ENCODE assay signal across 19 cellular contexts in genomic region chr3:142563491-142563997, GRCh38. TPM values are rescaled to one million over a fixed set of nuclear protein-coding genes. Genes with fewer than 3 reads are reported as not detected.
DNase-seq lines count a peak whose midpoint lies in the region; ATAC-seq lines count a peak whose summit lies in the region.
"Had no signal": no experiment of that assay in that cellular context is flagged by ENCODE, and none has a peak within 500 bp of the region (broad histone marks: within the 10 kb centered on the region; RNA-seq: fewer than 3 reads in every experiment).

No MANE protein-coding gene starts in this region.

- no peaks in the 10 kb centered on the region for H3K27me3 Mint-ChIP-seq in activated naive CD8-positive, alpha-beta T cell treated with anti-CD3 and anti-CD28 coated beads for 36 hours
- no peaks in the 10 kb centered on the region for H3K27me3 Mint-ChIP-seq in activated naive CD8-positive, alpha-beta T cell treated with anti-CD3 and anti-CD28 coated beads, Interleukin-2, amount 50 U/mL, for 24 hours
- no peaks in the 10 kb centered on the region for H3K27me3 Mint-ChIP-seq in activated CD8-positive, alpha-beta T cell treated with anti-CD3 and anti-CD28 coated beads, Interleukin-2, amount 10 ng/mL, durations not matched to agents 7 days and 5 days (ENCODE audit: low read depth)
- H3K27me3 Mint-ChIP-seq: IgD-negative memory B cell had no signal

- H2BK5ac ChIP-seq in mesenchymal stem cell (ENCODE audit: low read depth, low read length, poor library complexity, severe bottlenecking), result no peak overlapping the region

- peak overlapping the region; percentile 13 for H3K27ac ChIP-seq in mesenchymal stem cell (ENCODE audit: low read length, poor library complexity, severe bottlenecking)

- peaks cover 16% of the 10 kb centered on the region for H3K79me1 ChIP-seq in mesenchymal stem cell (replicated peaks; ENCODE audit: low read length, poor library complexity, severe bottlenecking)

- H3K18ac ChIP-seq in mesenchymal stem cell (ENCODE audit: low read depth in 1 of 2, low read length in 2 of 2), result no peak overlapping the region

- peaks cover 3 to 68% of the 10 kb centered on the region in 2 experiments for H3K36me3 ChIP-seq in mesenchymal stem cell (ENCODE audit: control insufficient read depth in 1 of 2, insufficient read depth in 2 of 2, low read depth in 1 of 2, low read length in 2 of 2)

- H4K91ac ChIP-seq in mesenchymal stem cell (ENCODE audit: low read length), result no peak overlapping the region

- H3K4me1 Mint-ChIP-seq in activated naive CD8-positive, alpha-beta T cell treated with anti-CD3 and anti-CD28 coated beads for 36 hours, result peaks cover 10% of the 10 kb centered on the region
- H3K4me1 Mint-ChIP-seq in activated naive CD8-positive, alpha-beta T cell treated with anti-CD3 and anti-CD28 coated beads, Interleukin-2, amount 50 U/mL, for 24 hours, result peaks cover 5% of the 10 kb centered on the region
- H3K4me1 Mint-ChIP-seq in activated CD8-positive, alpha-beta T cell treated with anti-CD3 and anti-CD28 coated beads, Interleukin-2, amount 10 ng/mL, durations not matched to agents 7 days and 5 days (ENCODE audit: low read depth), result peaks cover 2% of the 10 kb centered on the region
- H3K4me1 Mint-ChIP-seq: CD14-positive monocyte had no signal

- H3K9me3 Mint-ChIP-seq in activated naive CD8-positive, alpha-beta T cell treated with anti-CD3 and anti-CD28 coated beads for 36 hours, result no peaks in the 10 kb centered on the region
- no peaks in the 10 kb centered on the region for H3K9me3 Mint-ChIP-seq in activated naive CD8-positive, alpha-beta T cell treated with anti-CD3 and anti-CD28 coated beads, Interleukin-2, amount 50 U/mL, for 24 hours
- H3K9me3 Mint-ChIP-seq in activated CD8-positive, alpha-beta T cell treated with anti-CD3 and anti-CD28 coated beads, Interleukin-2, amount 10 ng/mL, durations not matched to agents 7 days and 5 days (ENCODE audit: insufficient read depth), result no peaks in the 10 kb centered on the region
- H3K9me3 Mint-ChIP-seq: H9, IgD-negative memory B cell had no signal

- no peak overlapping the region for H3K4ac ChIP-seq in mesenchymal stem cell (ENCODE audit: low read depth in 1 of 2, low read length in 2 of 2)

- H2AFZ ChIP-seq in mesenchymal stem cell (ENCODE audit: low read depth, low read length), result no peak overlapping the region

- 100% methylated on average over 2 of the region's 4 CpGs for WGBS in mesenchymal stem cell

- no peak overlapping the region for H2BK12ac ChIP-seq in mesenchymal stem cell (ENCODE audit: low read length in 2 of 2)

- H3K4me2 ChIP-seq in mesenchymal stem cell (ENCODE audit: low read length, poor library complexity, severe bottlenecking), result no peak overlapping the region

- peaks cover 2% of the 10 kb centered on the region for H3K4me1 ChIP-seq in mesenchymal stem cell (ENCODE audit: control insufficient read depth, insufficient read depth, low read depth, low read length)

- CTCF ChIA-PET in activated CD8-positive, alpha-beta T cell treated with anti-CD3 and anti-CD28 coated beads, Interleukin-2, amount 10 ng/mL, durations not matched to agents 7 days and 5 days (lab: Charles Lee), result interaction anchor here (1.5 kb wide), 1 partner anchor 23 kb away, joined by 3 read pairs; no protein-coding TSS in a partner anchor

- no peak overlapping the region for H4K8ac ChIP-seq in mesenchymal stem cell (ENCODE audit: low read length)

- POLR2A ChIA-PET in activated CD8-positive, alpha-beta T cell treated with anti-CD3 and anti-CD28 coated beads, Interleukin-2, amount 10 ng/mL, durations not matched to agents 7 days and 5 days (lab: Charles Lee), result interaction anchor here (1.5 kb wide), 1 partner anchor 15 kb away, joined by 3 read pairs; the partner anchor contains the start of gene ATR

- no peak for DNase-seq in activated naive CD8-positive, alpha-beta T cell treated with anti-CD3 and anti-CD28 coated beads for 36 hours
- DNase-seq in activated naive CD8-positive, alpha-beta T cell treated with anti-CD3 and anti-CD28 coated beads, Interleukin-2, amount 50 U/mL, for 24 hours, result no peak
- no peak for DNase-seq in activated CD8-positive, alpha-beta T cell treated with anti-CD3 and anti-CD28 coated beads, Interleukin-2, amount 10 ng/mL, durations not matched to agents 7 days and 5 days
- DNase-seq in mesenchymal stem cell, result no peak
- DNase-seq in effector CD4-positive, alpha-beta T cell, result no peak
- DNase-seq: ACHN, AML-193, H9, Kasumi-1, MM.1S, NCI-H1092 treated with DMSO at 0.1 percent for 48 hours, NCI-H1694, NCI-H2107, NCI-H2227 treated with DMSO at 0.1 percent for 48 hours, NCI-H524 treated with DMSO at 0.1 percent for 48 hours had no signal

- no peak for ATAC-seq in activated naive CD8-positive, alpha-beta T cell treated with anti-CD3 and anti-CD28 coated beads, Interleukin-2, amount 50 U/mL, for 24 hours
- no peak for ATAC-seq in activated CD8-positive, alpha-beta T cell treated with anti-CD3 and anti-CD28 coated beads, Interleukin-2, amount 10 ng/mL, durations not matched to agents 7 days and 5 days
- no peak for ATAC-seq in GM21390 (IDR thresholded peaks at IDR 0.05; ENCODE audit: unreplicated experiment)
- ATAC-seq in HG02970 (IDR thresholded peaks at IDR 0.05; ENCODE audit: low FRiP score, unreplicated experiment), result no peak

- no peak overlapping the region for H2BK120ac ChIP-seq in mesenchymal stem cell (ENCODE audit: low read depth, low read length)

- H3K36me3 Mint-ChIP-seq in activated naive CD8-positive, alpha-beta T cell treated with anti-CD3 and anti-CD28 coated beads for 36 hours, result peaks cover 26% of the 10 kb centered on the region
- H3K36me3 Mint-ChIP-seq in activated naive CD8-positive, alpha-beta T cell treated with anti-CD3 and anti-CD28 coated beads, Interleukin-2, amount 50 U/mL, for 24 hours (ENCODE audit: low read depth), result peaks cover 36% of the 10 kb centered on the region
- H3K36me3 Mint-ChIP-seq in activated CD8-positive, alpha-beta T cell treated with anti-CD3 and anti-CD28 coated beads, Interleukin-2, amount 10 ng/mL, durations not matched to agents 7 days and 5 days (ENCODE audit: low read depth), result peaks cover 40% of the 10 kb centered on the region

- no peak overlapping the region for H3K14ac ChIP-seq in mesenchymal stem cell (ENCODE audit: low read length in 2 of 2)

- no peaks in the 10 kb centered on the region for H3K27me3 ChIP-seq in mesenchymal stem cell (ENCODE audit: control insufficient read depth in 1 of 2, insufficient read depth in 1 of 2, low read length in 2 of 2)

- no peak overlapping the region for H2BK15ac ChIP-seq in mesenchymal stem cell (ENCODE audit: low read depth, poor library complexity, severe bottlenecking)

- no peak overlapping the region for H3K23ac ChIP-seq in mesenchymal stem cell (ENCODE audit: low read length in 2 of 2)

- peak overlapping the region; percentile 12 for H3K27ac Mint-ChIP-seq in activated naive CD8-positive, alpha-beta T cell treated with anti-CD3 and anti-CD28 coated beads for 36 hours
- no peak overlapping the region for H3K27ac Mint-ChIP-seq in activated naive CD8-positive, alpha-beta T cell treated with anti-CD3 and anti-CD28 coated beads, Interleukin-2, amount 50 U/mL, for 24 hours
- H3K27ac Mint-ChIP-seq in activated CD8-positive, alpha-beta T cell treated with anti-CD3 and anti-CD28 coated beads, Interleukin-2, amount 10 ng/mL, durations not matched to agents 7 days and 5 days, result peak overlapping the region; percentile 1
- H3K27ac Mint-ChIP-seq: CD14-positive monocyte, H9 had no signal

- no peak overlapping the region for H2AK5ac ChIP-seq in mesenchymal stem cell (ENCODE audit: low read length, severe bottlenecking)

- no peaks in the 10 kb centered on the region for H3K9me3 ChIP-seq in mesenchymal stem cell (ENCODE audit: control insufficient read depth, low read length)

- no peak overlapping the region for H3K4me3 ChIP-seq in mesenchymal stem cell (ENCODE audit: insufficient read depth in 1 of 2, low read depth in 1 of 2, low read length in 2 of 2)

- H3K9ac ChIP-seq in mesenchymal stem cell (ENCODE audit: low read length), result no peak overlapping the region

- no peak overlapping the region for H3K4me3 Mint-ChIP-seq in activated naive CD8-positive, alpha-beta T cell treated with anti-CD3 and anti-CD28 coated beads for 36 hours
- H3K4me3 Mint-ChIP-seq in activated naive CD8-positive, alpha-beta T cell treated with anti-CD3 and anti-CD28 coated beads, Interleukin-2, amount 50 U/mL, for 24 hours, result no peak overlapping the region
- no peak overlapping the region for H3K4me3 Mint-ChIP-seq in activated CD8-positive, alpha-beta T cell treated with anti-CD3 and anti-CD28 coated beads, Interleukin-2, amount 10 ng/mL, durations not matched to agents 7 days and 5 days
- H3K4me3 Mint-ChIP-seq: CD14-positive monocyte, H9, IgD-negative memory B cell had no signal

RNA-seq across cellular contexts. Expression of gene ATR, which starts 15.0 kb away (rescaled TPM):
- total RNA-seq in activated naive CD8-positive, alpha-beta T cell treated with anti-CD3 and anti-CD28 coated beads for 36 hours, result 10 to 100 TPM; 38.3 to 42.4 TPM
- 10 to 100 TPM; 33.6 to 35.8 TPM for total RNA-seq in activated CD8-positive, alpha-beta T cell treated with anti-CD3 and anti-CD28 coated beads, Interleukin-2, amount 10 ng/mL, durations not matched to agents 7 days and 5 days
- 10.0 TPM for polyA plus RNA-seq in mesenchymal stem cell (2013, experiment 1 of 2)
- polyA plus RNA-seq in mesenchymal stem cell (2013, experiment 2 of 2), result 11.1 TPM

RNA-seq across cellular contexts. Expression of gene PLS1, which starts 32.6 kb away (rescaled TPM):
- 1 to 10 TPM; 6.2 to 7.0 TPM for total RNA-seq in activated naive CD8-positive, alpha-beta T cell treated with anti-CD3 and anti-CD28 coated beads for 36 hours
- total RNA-seq in activated CD8-positive, alpha-beta T cell treated with anti-CD3 and anti-CD28 coated beads, Interleukin-2, amount 10 ng/mL, durations not matched to agents 7 days and 5 days, result 1 to 10 TPM; 2.3 to 3.2 TPM
- 0.68 TPM for polyA plus RNA-seq in mesenchymal stem cell (2013, experiment 1 of 2)
- 0.70 TPM for polyA plus RNA-seq in mesenchymal stem cell (2013, experiment 2 of 2)
- polyA plus RNA-seq: IgD-negative memory B cell had no signal
